ENCODE assay signal across 17 cellular contexts in the genomic region with DNA sequence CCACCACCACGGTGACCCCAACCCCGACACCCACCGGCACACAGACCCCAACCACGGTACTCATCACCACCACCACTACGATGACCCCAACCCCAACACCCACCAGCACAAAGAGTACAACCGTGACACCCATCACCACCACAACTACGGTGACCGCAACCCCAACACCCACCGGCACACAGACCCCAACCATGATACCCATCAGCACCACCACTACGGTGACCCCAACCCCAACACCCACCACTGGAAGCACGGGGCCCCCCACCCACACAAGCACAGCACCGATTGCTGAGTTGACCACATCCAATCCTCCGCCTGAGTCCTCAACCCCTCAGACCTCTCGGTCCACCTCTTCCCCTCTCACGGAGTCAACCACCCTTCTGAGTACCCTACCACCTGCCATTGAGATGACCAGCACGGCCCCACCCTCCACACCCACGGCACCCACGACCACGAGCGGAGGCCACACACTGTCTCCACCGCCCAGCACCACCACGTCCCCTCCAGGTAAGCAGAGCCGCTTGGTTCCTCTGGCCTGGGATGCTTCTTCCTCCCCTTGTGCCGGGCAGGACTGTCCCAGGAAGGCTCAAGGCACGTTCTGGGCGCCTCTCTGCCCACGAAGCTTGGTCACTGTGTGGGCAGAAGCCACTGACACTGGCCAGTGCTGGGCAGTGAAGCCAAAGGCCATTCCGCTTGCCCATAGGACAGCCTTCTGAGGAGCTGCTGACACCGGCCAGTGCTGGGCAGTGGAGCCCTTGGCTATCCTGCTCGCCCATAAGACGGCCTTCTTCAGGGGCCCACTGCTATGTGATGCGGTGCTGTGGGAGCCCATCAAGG. TPM values are rescaled to one million over a fixed set of nuclear protein-coding genes. Genes with fewer than 3 reads are reported as not detected.
A peak's percentile ranks its signal among the peaks of the same experiment; 100 is the strongest.
DNase-seq lines count a peak whose midpoint lies in the region; ATAC-seq, FAIRE-seq and TF ChIP-seq lines count a peak whose summit lies in the region.
"Had no signal": no experiment of that assay in that cellular context is flagged by ENCODE, and none has a peak within 500 bp of the region (broad histone marks: within the 10 kb centered on the region; RNA-seq: fewer than 3 reads in every experiment).

No MANE protein-coding gene starts in this region.

- H3K27me3 ChIP-seq in HepG2 (ENCODE audit: control insufficient read depth in 1 of 2, insufficient read depth in 2 of 2, low read length in 2 of 2), result peaks cover 8 to 42% of the 10 kb centered on the region in 2 experiments; a peak in 4 of 5 replicates
- H3K27me3 ChIP-seq in neuronal stem cell (ENCODE audit: control insufficient read depth in 3 of 3, insufficient read depth in 3 of 3, low read depth in 1 of 3, low read length in 3 of 3), result no peaks in the 10 kb centered on the region
- H3K27me3 ChIP-seq: BE2C had no signal

- H4K20me1 ChIP-seq in HepG2 (ENCODE audit: insufficient read depth, low read length), result no peaks in the 10 kb centered on the region

- peaks cover 7 to 10% of the 10 kb centered on the region in 2 donors for H3K4me1 Mint-ChIP-seq in natural killer cell treated with Interleukin-12 subunit alpha and Interleukin-12 subunit beta and Interleukin-15 and Interleukin-18, amount 100 ng/mL, for 72 hours (ENCODE audit: low read depth in 2 of 2)
- H3K4me1 Mint-ChIP-seq in natural killer cell (peaks cover 6 to 12% of the 10 kb centered on the region in 2 donors), HFFc6 (ENCODE audit: low read depth) (no peaks in the 10 kb centered on the region)
- H3K4me1 Mint-ChIP-seq: CD4-positive, alpha-beta memory T cell; GM23338 had no signal

- POLR2A ChIA-PET in HepG2 (lab: Yijun Ruan, JAX), result no interaction called here

- peak overlapping the region; percentile 45 for H2BK15ac ChIP-seq in neuronal stem cell (ENCODE audit: low read length)

- H3K9me3 ChIP-seq in HepG2 (ENCODE audit: low read length) (peaks cover 20% of the 10 kb centered on the region), neuronal stem cell (replicated peaks in 1 of 2; ENCODE audit: control insufficient read depth in 2 of 2, insufficient read depth in 1 of 2, low read depth in 1 of 2, low read length in 2 of 2) (peaks cover 0 to 25% of the 10 kb centered on the region in 2 donors)
- H3K9me3 ChIP-seq: BE2C had no signal

- peaks cover 8% of the 10 kb centered on the region for H3K9me3 Mint-ChIP-seq in natural killer cell treated with Interleukin-12 subunit alpha and Interleukin-12 subunit beta and Interleukin-15 and Interleukin-18, amount 100 ng/mL, for 72 hours
- H3K9me3 Mint-ChIP-seq in natural killer cell (peaks cover 2 to 3% of the 10 kb centered on the region in 2 donors), HFFc6 (peaks cover 29% of the 10 kb centered on the region)

- H3K4me2 ChIP-seq in HepG2 (ENCODE audit: low read depth, low read length), result no peak overlapping the region
- no peak overlapping the region for H3K4me2 ChIP-seq in neuronal stem cell (ENCODE audit: insufficient read depth, low read length, poor library complexity, severe bottlenecking)
- H3K4me2 ChIP-seq: A549, GM23338 had no signal

- H3K27me3 Mint-ChIP-seq in natural killer cell treated with Interleukin-12 subunit alpha and Interleukin-12 subunit beta and Interleukin-15 and Interleukin-18, amount 100 ng/mL, for 72 hours, result no peaks in the 10 kb centered on the region
- H3K27me3 Mint-ChIP-seq in natural killer cell (ENCODE audit: low read depth in 2 of 2) (no peaks in the 10 kb centered on the region), HFFc6 (ENCODE audit: insufficient read depth) (peaks cover 2% of the 10 kb centered on the region)
- H3K27me3 Mint-ChIP-seq: CD4-positive, alpha-beta memory T cell had no signal

- no peak overlapping the region for H2BK5ac ChIP-seq in neuronal stem cell (ENCODE audit: low read length)

- intact Hi-C loops in natural killer cell (cut with micrococcal nuclease), result no loop called here
- intact Hi-C loops in HepG2 (cut with micrococcal nuclease; ENCODE audit: unreplicated experiment), result no loop called here

- peak overlapping the region; percentile 43 for H3K23ac ChIP-seq in neuronal stem cell (ENCODE audit: low read depth, low read length, poor library complexity)

- H2AK5ac ChIP-seq in neuronal stem cell (ENCODE audit: low read depth, low read length), result peak overlapping the region; percentile 60

- no peak overlapping the region for H3K4me3 Mint-ChIP-seq in natural killer cell treated with Interleukin-12 subunit alpha and Interleukin-12 subunit beta and Interleukin-15 and Interleukin-18, amount 100 ng/mL, for 72 hours
- H3K4me3 Mint-ChIP-seq in natural killer cell (no peak overlapping the region), HFFc6 (no peak overlapping the region)
- H3K4me3 Mint-ChIP-seq: CD4-positive, alpha-beta memory T cell; GM23338 had no signal

- 67% methylated on average over 26 of the region's 32 CpGs for WGBS in HepG2 (ENCODE audit: low lambda C conversion rate)
- no CpG with 5 or more reads among the region's 32 CpGs for WGBS in neuronal stem cell (ENCODE audit: extremely low coverage in 2 of 2, insufficient read length in 2 of 2, insufficient replicate concordance in 1 of 2), 2 donors

- TF ChIP-seq EP300 in HepG2 (IDR thresholded peaks at IDR 0.05; ENCODE audit: low read depth in 2 of 2, low read length in 2 of 2), result no peak
- no peak for TF ChIP-seq EP300 in HepG2 (CRISPR knock-in tag; IDR thresholded peaks at IDR 0.05; ENCODE audit: borderline replicate concordance)

- H3K79me1 ChIP-seq in neuronal stem cell (ENCODE audit: low read depth, low read length), result peaks cover 4% of the 10 kb centered on the region

- no peak for TF ChIP-seq RAD21 in HepG2 (CRISPR knock-in tag; IDR thresholded peaks at IDR 0.05)

- TF ChIP-seq POLR2A in HepG2 (IDR thresholded peaks at IDR 0.05; ENCODE audit: insufficient read depth in 1 of 2, low read depth in 2 of 2, low read length in 2 of 2), result no peak

- no peak for TF ChIP-seq CTCF in natural killer cell (IDR thresholded peaks at IDR 0.05)
- TF ChIP-seq CTCF in HepG2 (CRISPR knock-in tag; IDR thresholded peaks at IDR 0.05), result no peak
- TF ChIP-seq CTCF in HFFc6 (IDR thresholded peaks at IDR 0.05), result no peak

- no TSS peak for BruUV-seq in HepG2 (replicated peaks; lab: Mats Ljungman, UMichigan)

- H3K14ac ChIP-seq in neuronal stem cell (ENCODE audit: low read length), result peak overlapping the region; percentile 75

- no peak overlapping the region for H2AFZ ChIP-seq in HepG2 (ENCODE audit: low read length)
- H2AFZ ChIP-seq in neuronal stem cell (ENCODE audit: low read length), result no peak overlapping the region
- H2AFZ ChIP-seq: GM23338 had no signal

- ATAC-seq in natural killer cell treated with Interleukin-12 subunit alpha and Interleukin-12 subunit beta and Interleukin-15 and Interleukin-18, amount 100 ng/mL, for 72 hours, result no peak
- ATAC-seq in natural killer cell (no peak), HepG2 (no peak)
- ATAC-seq: A549, GM12878, GM23338 had no signal

- no peaks in the 10 kb centered on the region for H3K4me1 ChIP-seq in HepG2 (ENCODE audit: insufficient read depth, low read length)
- H3K4me1 ChIP-seq in neuronal stem cell (ENCODE audit: control insufficient read depth in 2 of 2, insufficient read depth in 1 of 2, low read depth in 1 of 2, low read length in 2 of 2), result no peaks in the 10 kb centered on the region
- H3K4me1 ChIP-seq: A549, BE2C had no signal

- no peaks in the 10 kb centered on the region for H3K36me3 Mint-ChIP-seq in natural killer cell treated with Interleukin-12 subunit alpha and Interleukin-12 subunit beta and Interleukin-15 and Interleukin-18, amount 100 ng/mL, for 72 hours
- H3K36me3 Mint-ChIP-seq in natural killer cell (no peaks in the 10 kb centered on the region), HFFc6 (ENCODE audit: low read depth) (no peaks in the 10 kb centered on the region)
- H3K36me3 Mint-ChIP-seq: CD4-positive, alpha-beta memory T cell had no signal

- no peak overlapping the region for H4K91ac ChIP-seq in neuronal stem cell (ENCODE audit: low read depth, low read length, poor library complexity)

- H3K4me3 ChIP-seq in HepG2 (replicated peaks in 1 of 3; ENCODE audit: insufficient read depth in 1 of 3, low read depth in 2 of 3, low read length in 3 of 3) (no peak overlapping the region), neuronal stem cell (ENCODE audit: low read length in 2 of 2) (peak overlapping the region in 1 of 2 donors; percentile 61)
- H3K4me3 ChIP-seq: A549, GM12878, GM23338 had no signal

- DNase-seq in natural killer cell treated with Interleukin-12 subunit alpha and Interleukin-12 subunit beta and Interleukin-15 and Interleukin-18, amount 100 ng/mL, for 72 hours (ENCODE audit: low spot score), result peak; percentile 49
- DNase-seq in natural killer cell (no peak), HepG2 (ENCODE audit: low spot score) (no peak), neuronal stem cell (ENCODE audit: low spot score) (no peak), NCI-H2107 (lab: John Stamatoyannopoulos, UW) (no peak), HFFc6 (no peak), NCI-H2227 treated with DMSO at 0.1 percent for 48 hours (lab: John Stamatoyannopoulos, UW) (no peak)
- DNase-seq: CD4-positive, alpha-beta memory T cell; DMS79; H7 had no signal

- in situ Hi-C loops in HepG2 (cut with HindIII; ENCODE audit: extremely low pct_ligation_motif_present, low pct_unique_long_range_greater_than_20kb), result no loop called here

- FAIRE-seq in HepG2 (lab: Jason Lieb, UNC), result peak; percentile 4

- no peak overlapping the region for H3K27ac Mint-ChIP-seq in natural killer cell treated with Interleukin-12 subunit alpha and Interleukin-12 subunit beta and Interleukin-15 and Interleukin-18, amount 100 ng/mL, for 72 hours
- peak overlapping the region in 1 of 2 donors; percentile 22 for H3K27ac Mint-ChIP-seq in natural killer cell
- H3K27ac Mint-ChIP-seq in HFFc6, result no peak overlapping the region
- H3K27ac Mint-ChIP-seq: CD4-positive, alpha-beta memory T cell; GM23338 had no signal

- H3K27ac ChIP-seq in HepG2 (ENCODE audit: extremely low read length, insufficient read depth, low read length) (no peak overlapping the region), neuronal stem cell (replicated peaks; ENCODE audit: low read length) (no peak overlapping the region)
- H3K27ac ChIP-seq: A549, C4-2B had no signal

- peak overlapping the region; percentile 78 for H3K4ac ChIP-seq in neuronal stem cell (ENCODE audit: low read length)

- no peak overlapping the region for H3K9ac ChIP-seq in HepG2 (ENCODE audit: insufficient read depth, low read depth, low read length)
- H3K9ac ChIP-seq in neuronal stem cell (ENCODE audit: low read depth, low read length, poor library complexity), result peak overlapping the region; percentile 44

- CTCF ChIA-PET in HepG2 (lab: Yijun Ruan, JAX; ENCODE audit: low intra/inter-chr PET ratio, low total read pairs), result no interaction called here

- H3K79me2 ChIP-seq in HepG2 (ENCODE audit: insufficient read depth, low read length), result no peaks in the 10 kb centered on the region

- peak overlapping the region; percentile 48 for H3K18ac ChIP-seq in neuronal stem cell (ENCODE audit: low read length)

- H2BK120ac ChIP-seq in neuronal stem cell (ENCODE audit: low read depth, low read length), result no peak overlapping the region

- H2BK12ac ChIP-seq in neuronal stem cell (ENCODE audit: low read length), result no peak overlapping the region

- H3K36me3 ChIP-seq in HepG2 (replicated peaks in 1 of 2; ENCODE audit: control insufficient read depth in 1 of 2, insufficient read depth in 2 of 2, low read length in 2 of 2), result no peaks in the 10 kb centered on the region
- no peaks in the 10 kb centered on the region for H3K36me3 ChIP-seq in neuronal stem cell (replicated peaks in 1 of 2; ENCODE audit: control insufficient read depth in 2 of 2, insufficient read depth in 2 of 2, low read length in 2 of 2)
- H3K36me3 ChIP-seq: BE2C had no signal

- H4K8ac ChIP-seq in neuronal stem cell (ENCODE audit: low read depth, low read length), result peak overlapping the region; percentile 43

RNA-seq across cellular contexts. Expression of gene MUC2, which starts 25.1 kb away (rescaled TPM):
- total RNA-seq in natural killer cell treated with Interleukin-12 subunit alpha and Interleukin-12 subunit beta and Interleukin-15 and Interleukin-18, amount 100 ng/mL, for 72 hours, result not detected
- total RNA-seq in natural killer cell, result not detected
- total RNA-seq in HepG2 (2016; rRNA removed; fragmentation: Illumina TruSeq; extraction: Trizol), result not detected in 2 replicates
- total RNA-seq in HepG2 (2016; cell fraction: cytosol; rRNA removed; fragmentation: Illumina TruSeq; extraction: Trizol; ENCODE audit: low read depth), result not detected in 2 replicates
- total RNA-seq in HepG2 (2016; cell fraction: insoluble cytoplasmic fraction; rRNA removed; fragmentation: Illumina TruSeq; extraction: Trizol), result not detected in 2 replicates
- not detected in 2 replicates for total RNA-seq in HepG2 (2016; cell fraction: membrane; rRNA removed; fragmentation: Illumina TruSeq; extraction: Trizol)
- not detected in 2 replicates for total RNA-seq in HepG2 (2016; cell fraction: nucleus; rRNA removed; fragmentation: Illumina TruSeq; extraction: Trizol)
- polyA plus RNA-seq in HepG2 (2011; rRNA removed), result under 0.01 TPM in 1 of 2 replicates, not detected in the other
- not detected in 2 replicates for polyA plus RNA-seq in HepG2 (2011; cell fraction: cytosol; rRNA removed)
- polyA plus RNA-seq in HepG2 (2011; cell fraction: nucleus; rRNA removed), result under 0.01 and 0.02 TPM in 2 replicates
- polyA plus RNA-seq in HepG2 (2012), result not detected in 2 replicates
- polyA plus RNA-seq in HepG2 (2016; cell fraction: cytosol; fragmentation: Illumina TruSeq; extraction: Trizol; ENCODE audit: low read depth), result not detected in 2 replicates
- polyA plus RNA-seq in HepG2 (2016; cell fraction: insoluble cytoplasmic fraction; fragmentation: Illumina TruSeq; extraction: Trizol; ENCODE audit: low read depth), result not detected in 2 replicates
- polyA plus RNA-seq in HepG2 (2016; cell fraction: membrane; fragmentation: Illumina TruSeq; extraction: Trizol; ENCODE audit: low read depth), result not detected in 2 replicates
- polyA plus RNA-seq in HepG2 (2016; cell fraction: nucleus; fragmentation: Illumina TruSeq; extraction: Trizol; ENCODE audit: insufficient read depth, low read depth), result not detected in 2 replicates
- 0.22 TPM in 1 of 2 replicates, not detected in the other for polyA minus RNA-seq in HepG2 (2011; rRNA and poly(A)+ RNA removed; ENCODE audit: low replicate concordance)
- polyA minus RNA-seq in HepG2 (2011; cell fraction: cytosol; rRNA and poly(A)+ RNA removed), result not detected in 2 replicates
- not detected in 2 replicates for polyA minus RNA-seq in HepG2 (2011; cell fraction: nucleus; rRNA and poly(A)+ RNA removed)
- polyA plus RNA-seq in neuronal stem cell (2013, experiment 1 of 2), result not detected
- under 0.01 TPM for polyA plus RNA-seq in neuronal stem cell (2013, experiment 2 of 2)
- under 1 TPM in 1 of 6 experiments, not detected in 5; 0.24 TPM for total RNA-seq in HFFc6 (2021; fragmentation: NEBNext Ultra II Directional; extraction: Animal tissue kit (Norgen Biotek cat#: 25700))
- total RNA-seq: CD4-positive, alpha-beta memory T cell; G401; GM23338; H7 had no signal
- polyA plus RNA-seq: AG04450; CD4-positive, alpha-beta memory T cell; GM12878; GM23338 had no signal

RNA-seq across cellular contexts. Expression of gene MUC5AC, which starts 58.0 kb away (rescaled TPM):
- not detected for total RNA-seq in natural killer cell treated with Interleukin-12 subunit alpha and Interleukin-12 subunit beta and Interleukin-15 and Interleukin-18, amount 100 ng/mL, for 72 hours
- total RNA-seq in natural killer cell (not detected), HepG2 (2016; rRNA removed; fragmentation: Illumina TruSeq; extraction: Trizol) (not detected in 2 replicates)
- total RNA-seq in HepG2 (2016; cell fraction: cytosol; rRNA removed; fragmentation: Illumina TruSeq; extraction: Trizol; ENCODE audit: low read depth), result not detected in 2 replicates
- not detected in 2 replicates for total RNA-seq in HepG2 (2016; cell fraction: insoluble cytoplasmic fraction; rRNA removed; fragmentation: Illumina TruSeq; extraction: Trizol)
- not detected in 2 replicates for total RNA-seq in HepG2 (2016; cell fraction: membrane; rRNA removed; fragmentation: Illumina TruSeq; extraction: Trizol)
- total RNA-seq in HepG2 (2016; cell fraction: nucleus; rRNA removed; fragmentation: Illumina TruSeq; extraction: Trizol), result not detected in 2 replicates
- under 0.01 TPM in 2 replicates for polyA plus RNA-seq in HepG2 (2011; rRNA removed)
- polyA plus RNA-seq in HepG2 (2011; cell fraction: cytosol; rRNA removed), result under 0.01 TPM in 1 of 2 replicates, not detected in the other
- 0.02 TPM in 2 replicates for polyA plus RNA-seq in HepG2 (2011; cell fraction: nucleus; rRNA removed)
- polyA plus RNA-seq in HepG2 (2012), result not detected in 2 replicates
- not detected in 2 replicates for polyA plus RNA-seq in HepG2 (2016; cell fraction: cytosol; fragmentation: Illumina TruSeq; extraction: Trizol; ENCODE audit: low read depth)
- not detected in 2 replicates for polyA plus RNA-seq in HepG2 (2016; cell fraction: insoluble cytoplasmic fraction; fragmentation: Illumina TruSeq; extraction: Trizol; ENCODE audit: low read depth)
- polyA plus RNA-seq in HepG2 (2016; cell fraction: membrane; fragmentation: Illumina TruSeq; extraction: Trizol; ENCODE audit: low read depth), result not detected in 2 replicates
- 0.03 TPM in 1 of 2 replicates, not detected in the other for polyA plus RNA-seq in HepG2 (2016; cell fraction: nucleus; fragmentation: Illumina TruSeq; extraction: Trizol; ENCODE audit: insufficient read depth, low read depth)
- not detected in 2 replicates for polyA minus RNA-seq in HepG2 (2011; rRNA and poly(A)+ RNA removed; ENCODE audit: low replicate concordance)
- not detected in 2 replicates for polyA minus RNA-seq in HepG2 (2011; cell fraction: cytosol; rRNA and poly(A)+ RNA removed)
- polyA minus RNA-seq in HepG2 (2011; cell fraction: nucleus; rRNA and poly(A)+ RNA removed), result not detected in 2 replicates
- not detected for polyA plus RNA-seq in neuronal stem cell (2013, experiment 1 of 2)
- polyA plus RNA-seq in neuronal stem cell (2013, experiment 2 of 2), result not detected
- total RNA-seq in HFFc6 (2021; fragmentation: NEBNext Ultra II Directional; extraction: Animal tissue kit (Norgen Biotek cat#: 25700)), result not detected
- total RNA-seq: CD4-positive, alpha-beta memory T cell; G401; GM12878; GM23338; H7 had no signal
- polyA plus RNA-seq: CD4-positive, alpha-beta memory T cell; GM23338 had no signal
